ENCODE assay signal across 20 cellular contexts in the genomic region with DNA sequence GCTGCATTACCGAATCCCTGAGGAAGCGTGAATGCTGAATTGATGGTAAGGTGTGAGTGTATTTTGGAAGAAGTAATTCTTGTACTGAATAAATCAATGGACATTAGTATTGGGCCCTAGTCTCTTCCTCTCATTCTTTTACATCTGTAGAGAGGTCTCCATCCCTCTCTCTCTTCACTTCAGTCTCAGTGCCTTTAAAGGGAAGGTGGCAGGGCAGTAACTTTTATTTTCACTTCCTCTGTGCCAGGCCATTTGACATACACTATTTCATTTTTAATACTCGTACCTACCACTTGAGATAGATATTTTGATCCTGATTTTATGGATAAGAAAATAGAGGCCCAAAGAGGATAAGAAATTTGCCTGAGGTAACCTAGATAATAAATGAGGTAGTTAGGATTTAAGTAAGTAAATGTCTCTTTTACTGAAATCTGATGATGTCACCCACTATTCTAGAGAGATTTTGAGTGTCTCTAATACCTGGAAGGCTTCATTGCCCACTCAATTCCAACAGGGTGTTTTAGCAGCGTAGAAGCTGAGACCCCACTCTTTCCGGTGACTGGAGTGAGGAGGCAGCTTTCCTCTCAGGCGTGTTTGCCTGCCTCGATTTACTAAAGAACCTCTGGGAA.
"Had no signal": no experiment of that assay in that cellular context is flagged by ENCODE, and none has a peak within 500 bp of the region (broad histone marks: within the 10 kb centered on the region; RNA-seq: fewer than 3 reads in every experiment).

No MANE protein-coding gene starts in this region.

- H3K27me3 ChIP-seq: sigmoid colon, transverse colon, uterus had no signal

- H3K9me3 ChIP-seq: lower lobe of right lung, uterus had no signal

- FAIRE-seq: astrocyte, colon, kidney had no signal

- H3K27ac ChIP-seq: lower lobe of right lung, sigmoid colon, transverse colon, uterus had no signal

- DNase-seq: activated CD4-positive, alpha-beta T cell treated with anti-CD3 and anti-CD28 coated beads for 1 hour; activated CD8-positive, alpha-beta memory T cell treated with anti-CD3 and anti-CD28 coated beads for 24 hours; activated CD8-positive, alpha-beta memory T cell treated with anti-CD3 and anti-CD28 coated beads, Interleukin-2, amount 50 U/mL, for 4 hours; activated naive CD4-positive, alpha-beta T cell; activated naive CD8-positive, alpha-beta T cell treated with anti-CD3 and anti-CD28 coated beads for 36 hours; activated T-cell treated with anti-CD3 and anti-CD28 coated beads, Interleukin-2, amount 50 U/mL, for 4 hours; effector memory CD4-positive, alpha-beta T cell; foreskin melanocyte; kidney; lower lobe of right lung; natural killer cell; sigmoid colon; stimulated activated CD4-positive, alpha-beta T cell treated with anti-CD3 and anti-CD28 coated beads, Interleukin-15, amount 100 ng/mL, for 24 hours; stimulated activated CD8-positive, alpha-beta memory T cell treated with anti-CD3 and anti-CD28 coated beads, Interleukin-4, amount 100 ng/mL, for 48 hours; stimulated activated naive B cell treated with anti-CD40 and anti-IgM and Interleukin-4, amounts not matched to agents 10 μg/mL and 1 μg/mL and 100 μg/mL, for 72 hours; transverse colon; uterus had no signal

- H3K4me3 ChIP-seq: lower lobe of right lung, sigmoid colon, smooth muscle cell, transverse colon, uterus had no signal

- ATAC-seq: activated T-cell treated with anti-CD3 and anti-CD28 coated beads, Interleukin-2, amount 50 U/mL, for 4 hours; lower lobe of right lung; natural killer cell; stimulated activated naive B cell treated with anti-CD40 and anti-IgM and Interleukin-4, amounts not matched to agents 10 μg/mL and 1 μg/mL and 100 μg/mL, for 72 hours had no signal

- H3K36me3 ChIP-seq: lower lobe of right lung, sigmoid colon, transverse colon, uterus had no signal

- H3K4me2 ChIP-seq: smooth muscle cell had no signal

- H3K4me1 ChIP-seq: lower lobe of right lung, transverse colon had no signal
